Comparison of ENCODE assay signal across 9 cellular contexts in genomic region chr12:48903363-48903981, GRCh38. TPM values are rescaled to one million over a fixed set of nuclear protein-coding genes. Genes with fewer than 3 reads are reported as not detected.
DNase-seq lines count a peak whose midpoint lies in the region; ATAC-seq and TF ChIP-seq lines count a peak whose summit lies in the region.
"Had no signal": no experiment of that assay in that cellular context is flagged by ENCODE, and none has a peak within 500 bp of the region (broad histone marks: within the 10 kb centered on the region; RNA-seq: fewer than 3 reads in every experiment).

No MANE protein-coding gene starts in this region.

- no peaks in the 10 kb centered on the region for H3K4me1 Mint-ChIP-seq in GM23338
- peaks cover 14% of the 10 kb centered on the region for H3K4me1 Mint-ChIP-seq in brain
- peaks cover 0 to 11% (median 8%) of the 10 kb centered on the region in 7 donors for H3K4me1 Mint-ChIP-seq in naive thymus-derived CD4-positive, alpha-beta T cell

- H3K9me3 ChIP-seq in naive thymus-derived CD4-positive, alpha-beta T cell (ENCODE audit: control insufficient read depth in 2 of 3, low read length in 3 of 3) = no peaks in the 10 kb centered on the region

- H2AFZ ChIP-seq in GM23338 = 0 out of 2 replicates have a peak overlapping the region, but pooled peaks have one; percentile 38

- DNase-seq in CD1c-positive myeloid dendritic cell (ENCODE audit: extremely low spot score) (peak; percentile 5), GM23338 (ENCODE audit: low spot score) (no peak), D341Med (ENCODE audit: low spot score) (no peak), NCI-H1694 (lab: John Stamatoyannopoulos, UW) (no peak)
- DNase-seq in naive thymus-derived CD4-positive, alpha-beta T cell = no peak

- H4K20me1 ChIP-seq in GM23338 (replicated peaks; ENCODE audit: insufficient read depth) = no peaks in the 10 kb centered on the region

- H3K4me3 ChIP-seq in GM23338 = no peak overlapping the region
- H3K4me3 ChIP-seq in naive thymus-derived CD4-positive, alpha-beta T cell (ENCODE audit: low read length) = no peak overlapping the region

- H3F3A ChIP-seq in GM23338 (replicated peaks; ENCODE audit: low read depth) = 0 out of 2 replicates have a peak, but pooled peaks cover 3% of the 10 kb centered on the region

- 0 out of 2 replicates have a peak, but pooled peaks cover 2% of the 10 kb centered on the region for H3K4me1 ChIP-seq in GM23338 (ENCODE audit: insufficient read depth)
- H3K4me1 ChIP-seq in naive thymus-derived CD4-positive, alpha-beta T cell (ENCODE audit: control insufficient read depth in 2 of 2, insufficient read depth in 2 of 2, low read length in 2 of 2) = peaks cover 0 to 9% of the 10 kb centered on the region in 2 donors

- H3K36me3 Mint-ChIP-seq in GM23338 (ENCODE audit: low read depth) (no peaks in the 10 kb centered on the region), brain (no peaks in the 10 kb centered on the region)
- no peaks in the 10 kb centered on the region for H3K36me3 Mint-ChIP-seq in naive thymus-derived CD4-positive, alpha-beta T cell

- TF ChIP-seq CTCF in GM23338 (conservative IDR thresholded peaks at IDR 0.05; ENCODE audit: low read depth in 2 of 2) (no peak), brain (conservative IDR thresholded peaks at IDR 0.05) (no peak)

- ATAC-seq in GM23338 = no peak
- ATAC-seq in naive thymus-derived CD4-positive, alpha-beta T cell = no peak
- ATAC-seq in GM18873 (IDR thresholded peaks at IDR 0.05; ENCODE audit: low FRiP score, unreplicated experiment) = no peak
- ATAC-seq in HG02588 (IDR thresholded peaks at IDR 0.05; ENCODE audit: unreplicated experiment) = no peak

- no peaks in the 10 kb centered on the region for H3K27me3 ChIP-seq in GM23338 (ENCODE audit: insufficient read depth)
- no peaks in the 10 kb centered on the region for H3K27me3 ChIP-seq in naive thymus-derived CD4-positive, alpha-beta T cell (ENCODE audit: control insufficient read depth in 2 of 2, insufficient read depth in 2 of 2, low read length in 2 of 2)

- intact Hi-C loops in naive thymus-derived CD4-positive, alpha-beta T cell (cut with micrococcal nuclease) = no loop called here

- H3K9me3 Mint-ChIP-seq in GM23338 = no peaks in the 10 kb centered on the region
- no peaks in the 10 kb centered on the region for H3K9me3 Mint-ChIP-seq in brain
- no peaks in the 10 kb centered on the region for H3K9me3 Mint-ChIP-seq in naive thymus-derived CD4-positive, alpha-beta T cell

- POLR2A ChIA-PET in naive thymus-derived CD4-positive, alpha-beta T cell (lab: Charles Lee) = interaction anchor here (0.7 to 3.1 kb wide), 9 partner anchors 8 to 54 kb away, joined by 3 to 14 read pairs (median 4); partner anchors contain the start of genes DDX23 and FKBP11

- H3K27ac ChIP-seq in GM23338 (ENCODE audit: low read depth) = no peak overlapping the region
- no peak overlapping the region for H3K27ac ChIP-seq in naive thymus-derived CD4-positive, alpha-beta T cell (ENCODE audit: low read depth, low read length)
- H3K27ac ChIP-seq: epithelial cell of prostate had no signal

- no peaks in the 10 kb centered on the region for H3K36me3 ChIP-seq in GM23338 (ENCODE audit: insufficient read depth)
- no peaks in the 10 kb centered on the region for H3K36me3 ChIP-seq in naive thymus-derived CD4-positive, alpha-beta T cell (ENCODE audit: control insufficient read depth in 2 of 3, insufficient read depth in 3 of 3, low read length in 3 of 3)

- no peak overlapping the region; the same call in 2 of the 3 replicates for H3K4me3 Mint-ChIP-seq in GM23338
- peak overlapping the region in 4 of 5 experiments; percentile 60 to 86 (median 72) for H3K4me3 Mint-ChIP-seq in brain
- H3K4me3 Mint-ChIP-seq in naive thymus-derived CD4-positive, alpha-beta T cell = peak overlapping the region in 9 of 10 donors; percentile 23 to 80 (median 57)

- no peaks in the 10 kb centered on the region for H3K79me2 ChIP-seq in GM23338 (replicated peaks; ENCODE audit: insufficient read depth)

- CTCF ChIA-PET in naive thymus-derived CD4-positive, alpha-beta T cell (lab: Charles Lee) = interaction anchor here (0.7 to 8.0 kb wide), 18 partner anchors 9 to 341 kb away, joined by 3 to 128 read pairs (median 8); partner anchors contain the start of genes ARF3, DDX23 and FKBP11

- no peak overlapping the region for H3K4me2 ChIP-seq in GM23338

- no peak overlapping the region for H3K27ac Mint-ChIP-seq in GM23338
- no peak overlapping the region for H3K27ac Mint-ChIP-seq in brain
- peak overlapping the region in 1 of 9 donors; percentile 64 for H3K27ac Mint-ChIP-seq in naive thymus-derived CD4-positive, alpha-beta T cell

- peaks cover 3% of the 10 kb centered on the region for H3K27me3 Mint-ChIP-seq in GM23338 (ENCODE audit: insufficient read depth, low read depth, poor library complexity)
- peaks cover 9% of the 10 kb centered on the region for H3K27me3 Mint-ChIP-seq in brain
- peaks cover 0 to 9% (median 2%) of the 10 kb centered on the region in 5 donors for H3K27me3 Mint-ChIP-seq in naive thymus-derived CD4-positive, alpha-beta T cell

- no peaks in the 10 kb centered on the region for H3K9me2 ChIP-seq in GM23338 (ENCODE audit: insufficient read depth)

RNA-seq across cellular contexts. Expression of gene FKBP11, which starts 21.8 kb away (rescaled TPM):
- 29.5 and 45.0 TPM in 2 replicates for total RNA-seq in GM23338 (2014; rRNA removed; shearing (Covaris generic))
- polyA plus RNA-seq in GM23338 (2016; fragmentation: Nextera tagmentation; extraction: Ambion mirVana) (94.9 and 97.2 TPM in 2 replicates), brain (ENCODE audit: insufficient read depth, low read depth, low replicate concordance) (2.8 TPM)
- total RNA-seq in naive thymus-derived CD4-positive, alpha-beta T cell = 10 to 100 TPM; 40.3 to 55.7 (median 48.5) TPM
- polyA plus RNA-seq in naive thymus-derived CD4-positive, alpha-beta T cell = 10 to 100 TPM; 74.2 to 83.7 TPM

RNA-seq across cellular contexts. Expression of gene RND1, which starts 37.8 kb away (rescaled TPM):
- total RNA-seq in GM23338 (2014; rRNA removed; shearing (Covaris generic)) = 7.4 and 10.4 TPM in 2 replicates
- polyA plus RNA-seq in GM23338 (2016; fragmentation: Nextera tagmentation; extraction: Ambion mirVana) = 7.4 and 9.3 TPM in 2 replicates
- 11.6 TPM for polyA plus RNA-seq in brain (ENCODE audit: insufficient read depth, low read depth, low replicate concordance)
- total RNA-seq in naive thymus-derived CD4-positive, alpha-beta T cell = 10 to 100 TPM in 1 of 5 experiments, 1 to 10 TPM in 4; 1.1 to 13.5 (median 2.3) TPM
- under 1 TPM; 0.17 to 0.94 TPM for polyA plus RNA-seq in naive thymus-derived CD4-positive, alpha-beta T cell

RNA-seq across cellular contexts. Expression of gene DDX23, which starts 51.5 kb away (rescaled TPM):
- total RNA-seq in GM23338 (2014; rRNA removed; shearing (Covaris generic)) = 78.5 and 93.0 TPM in 2 replicates
- polyA plus RNA-seq in GM23338 (2016; fragmentation: Nextera tagmentation; extraction: Ambion mirVana) = 31.7 and 31.8 TPM in 2 replicates
- polyA plus RNA-seq in brain (ENCODE audit: insufficient read depth, low read depth, low replicate concordance) = 92.9 TPM
- total RNA-seq in naive thymus-derived CD4-positive, alpha-beta T cell = 100 to 1,000 TPM in 3 of 5 experiments, 10 to 100 TPM in 2; 84.0 to 160 (median 127) TPM
- polyA plus RNA-seq in naive thymus-derived CD4-positive, alpha-beta T cell = 10 to 100 TPM; 32.8 to 65.6 TPM

RNA-seq across cellular contexts. Expression of gene ARF3, which starts 53.8 kb away (rescaled TPM):
- 125 and 130 TPM in 2 replicates for total RNA-seq in GM23338 (2014; rRNA removed; shearing (Covaris generic))
- polyA plus RNA-seq in GM23338 (2016; fragmentation: Nextera tagmentation; extraction: Ambion mirVana) (53.9 and 57.0 TPM in 2 replicates), brain (ENCODE audit: insufficient read depth, low read depth, low replicate concordance) (201 TPM)
- total RNA-seq in naive thymus-derived CD4-positive, alpha-beta T cell = 100 to 1,000 TPM in 1 of 5 experiments, 10 to 100 TPM in 4; 48.7 to 137 (median 56.1) TPM
- 10 to 100 TPM; 15.9 to 21.9 TPM for polyA plus RNA-seq in naive thymus-derived CD4-positive, alpha-beta T cell

Comparison
In these comparisons a context has a peak if more than half of its experiments do, and no peak if none do; other contexts are left out.
1. RNA of gene FKBP11, which starts 21.8 kb away (polyA plus RNA-seq): 94.9 to 97.2 TPM in GM23338 and 74.2 to 83.7 TPM in naive thymus-derived CD4-positive, alpha-beta T cell; 2.8 TPM in brain (single experiment); every median in the first group is over 10 times any median in the second.